ENCODE assay signal across 30 cellular contexts in genomic region chr13:31413531-31413930, GRCh38.
"Had no signal": no experiment of that assay in that cellular context is flagged by ENCODE, and none has a peak within 500 bp of the region (broad histone marks: within the 10 kb centered on the region; RNA-seq: fewer than 3 reads in every experiment).

No MANE protein-coding gene starts in this region.

- H3K36me3 ChIP-seq: left lung, lower lobe of right lung, pancreas, prostate gland, spleen, suprapubic skin, thoracic aorta, tibial artery, upper lobe of right lung had no signal

- H3K4me3 ChIP-seq: left lung, lower lobe of right lung, pancreas, prostate gland, spleen, suprapubic skin, thoracic aorta, tibial artery, upper lobe of right lung had no signal

- H3K9me3 ChIP-seq: left lung, lower lobe of right lung, pancreas, prostate gland, spleen, suprapubic skin, thoracic aorta, tibial artery, upper lobe of right lung had no signal

- H3K4me1 ChIP-seq: left lung, lower lobe of right lung, pancreas, prostate gland, spleen, tibial artery, upper lobe of right lung had no signal

- H3K4me3 Mint-ChIP-seq: immature natural killer cell; naive thymus-derived CD8-positive, alpha-beta T cell; nephron; neural crest cell; stimulated activated effector memory CD8-positive, alpha-beta T cell treated with anti-CD3 and anti-CD28 coated beads, Interleukin-12 subunit alpha, Interleukin-12 subunit beta, amount 100 ng/mL, for 72 hours; stimulated activated naive CD8-positive, alpha-beta T cell treated with anti-CD3 and anti-CD28 coated beads, Interleukin-15, Interleukin-2, amounts not matched to agents 100 ng/mL and 50 ng/mL, for 24 hours had no signal

- H3K36me3 Mint-ChIP-seq: immature natural killer cell; naive thymus-derived CD8-positive, alpha-beta T cell; stimulated activated effector memory CD8-positive, alpha-beta T cell treated with anti-CD3 and anti-CD28 coated beads, Interleukin-12 subunit alpha, Interleukin-12 subunit beta, amount 100 ng/mL, for 72 hours had no signal

- H3K9me3 Mint-ChIP-seq: immature natural killer cell; naive thymus-derived CD8-positive, alpha-beta T cell; nephron; neural crest cell; stimulated activated effector memory CD8-positive, alpha-beta T cell treated with anti-CD3 and anti-CD28 coated beads, Interleukin-12 subunit alpha, Interleukin-12 subunit beta, amount 100 ng/mL, for 72 hours; stimulated activated naive CD8-positive, alpha-beta T cell treated with anti-CD3 and anti-CD28 coated beads, Interleukin-15, Interleukin-2, amounts not matched to agents 100 ng/mL and 50 ng/mL, for 24 hours had no signal

- H3K27me3 ChIP-seq: left lung, pancreas, suprapubic skin had no signal

- DNase-seq: hypothalamus; immature natural killer cell; kidney; left colon; left lung; lower lobe of right lung; mammary epithelial cell; mesenchymal stem cell; naive thymus-derived CD8-positive, alpha-beta T cell; nucleus accumbens; pancreas; posterior cingulate gyrus; retina; right cardiac atrium; small intestine; spleen; stimulated activated CD4-positive, alpha-beta T cell treated with anti-CD3 and anti-CD28 coated beads, Interleukin-4, amount 100 ng/mL, for 24 hours; stimulated activated naive CD4-positive, alpha-beta T cell; tibial artery; trophoblast cell; upper lobe of right lung had no signal

- H3K4me1 Mint-ChIP-seq: immature natural killer cell; naive thymus-derived CD8-positive, alpha-beta T cell; nephron; stimulated activated effector memory CD8-positive, alpha-beta T cell treated with anti-CD3 and anti-CD28 coated beads, Interleukin-12 subunit alpha, Interleukin-12 subunit beta, amount 100 ng/mL, for 72 hours had no signal

- FAIRE-seq: islet of Langerhans, kidney, pancreas, small intestine, urothelium cell line had no signal

- H3K27ac Mint-ChIP-seq: immature natural killer cell; naive thymus-derived CD8-positive, alpha-beta T cell; nephron; stimulated activated effector memory CD8-positive, alpha-beta T cell treated with anti-CD3 and anti-CD28 coated beads, Interleukin-12 subunit alpha, Interleukin-12 subunit beta, amount 100 ng/mL, for 72 hours; stimulated activated naive CD8-positive, alpha-beta T cell treated with anti-CD3 and anti-CD28 coated beads, Interleukin-15, Interleukin-2, amounts not matched to agents 100 ng/mL and 50 ng/mL, for 24 hours had no signal

- H3K27ac ChIP-seq: left lung, lower lobe of right lung, pancreas, prostate gland, spleen, suprapubic skin, thoracic aorta, tibial artery, upper lobe of right lung had no signal
